1 cellular context compared by ENCODE assay signal in the genomic region with DNA sequence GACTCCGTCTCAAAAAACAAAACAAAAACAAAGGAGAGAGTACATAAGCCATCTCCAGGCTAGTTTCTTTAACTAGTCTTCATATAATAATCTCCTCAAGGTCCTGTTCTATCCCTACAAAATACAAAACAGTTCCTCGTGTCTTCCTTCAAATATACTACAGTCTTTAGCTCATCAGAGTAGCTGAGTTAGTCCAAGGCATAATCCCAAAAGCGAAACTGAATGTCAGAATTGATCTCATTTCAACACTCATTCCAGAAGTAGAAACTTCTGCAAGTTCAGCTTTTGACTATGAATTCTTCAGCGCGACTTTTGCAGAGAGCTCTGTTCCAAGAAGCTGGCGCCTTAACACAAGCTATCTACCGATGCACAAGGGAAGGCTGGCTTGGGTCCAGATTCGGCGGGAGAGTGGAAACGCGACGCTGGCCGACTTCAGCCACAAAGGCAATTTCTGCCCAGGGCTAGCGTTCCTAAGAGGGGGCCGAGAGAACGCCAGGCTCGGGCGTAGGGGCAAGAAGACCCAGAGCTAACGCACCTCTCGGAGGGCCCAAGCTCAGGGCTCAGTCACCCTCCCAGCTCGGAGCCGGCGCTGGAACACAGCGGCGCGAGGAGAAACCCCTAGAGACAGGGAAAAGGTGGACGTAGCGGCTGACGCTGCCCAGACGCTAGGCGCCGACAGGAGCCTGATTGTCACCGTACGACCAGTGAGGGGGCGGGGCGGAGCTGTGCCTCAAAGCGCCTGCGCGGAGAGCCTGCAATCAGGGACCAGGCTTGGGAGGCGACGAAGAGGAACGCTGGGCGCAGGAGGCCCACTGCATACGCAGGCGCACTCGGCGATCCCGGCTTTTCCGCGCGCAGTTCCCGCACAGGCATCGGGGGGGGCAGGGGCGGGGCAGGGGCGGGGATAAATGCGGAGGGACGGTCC.
A peak's percentile ranks its signal among the peaks of the same experiment; 100 is the strongest.
TF ChIP-seq lines count a peak whose summit lies in the region.

No MANE protein-coding gene starts in this region.

TF ChIP-seq in K562, 482 proteins besides CTCF, POLR2A, EP300 and RAD21 (continued from another document and continues in another):
- TF ChIP-seq, protein P1, sequence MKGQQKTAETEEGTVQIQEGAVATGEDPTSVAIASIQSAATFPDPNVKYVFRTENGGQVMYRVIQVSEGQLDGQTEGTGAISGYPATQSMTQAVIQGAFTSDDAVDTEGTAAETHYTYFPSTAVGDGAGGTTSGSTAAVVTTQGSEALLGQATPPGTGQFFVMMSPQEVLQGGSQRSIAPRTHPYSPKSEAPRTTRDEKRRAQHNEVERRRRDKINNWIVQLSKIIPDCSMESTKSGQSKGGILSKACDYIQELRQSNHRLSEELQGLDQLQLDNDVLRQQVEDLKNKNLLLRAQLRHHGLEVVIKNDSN (CRISPR knock-in tag; IDR thresholded peaks at IDR 0.05) = no peak
- TF ChIP-seq ZNF830 (CRISPR knock-in tag; IDR thresholded peaks at IDR 0.05) = no peak
- TF ChIP-seq KLF16 (IDR thresholded peaks at IDR 0.05) = no peak
- no peak for TF ChIP-seq SIRT6 (IDR thresholded peaks at IDR 0.05; ENCODE audit: low read depth, low read length)
- TF ChIP-seq PHTF2 (CRISPR knock-in tag; IDR thresholded peaks at IDR 0.05) = no peak
- TF ChIP-seq PHB (CRISPR knock-in tag; IDR thresholded peaks at IDR 0.05) = no peak
- no peak for TF ChIP-seq DIDO1 (tag; IDR thresholded peaks at IDR 0.05; ENCODE audit: low read depth)
- no peak for TF ChIP-seq PPARD (CRISPR knock-in tag; IDR thresholded peaks at IDR 0.05)
- peak; percentile 77 for TF ChIP-seq TAF7 (tag; IDR thresholded peaks at IDR 0.05)
- TF ChIP-seq KAT8 (IDR thresholded peaks at IDR 0.05; ENCODE audit: low read depth) = no peak
- no peak for TF ChIP-seq HNRNPUL1 (IDR thresholded peaks at IDR 0.05; ENCODE audit: low read length)
- no peak for TF ChIP-seq MYNN (IDR thresholded peaks at IDR 0.05)
- TF ChIP-seq MYNN (CRISPR knock-in tag; IDR thresholded peaks at IDR 0.05) = no peak
- no peak for TF ChIP-seq EWSR1 (IDR thresholded peaks at IDR 0.05; ENCODE audit: borderline replicate concordance, low read depth, partially characterized antibody)
- no peak for TF ChIP-seq SMAD2 (IDR thresholded peaks at IDR 0.05; ENCODE audit: low read depth, low read length)
- TF ChIP-seq FOXJ3 (CRISPR knock-in tag; IDR thresholded peaks at IDR 0.05) = no peak
- no peak; the same call in 1 of the 2 replicates for TF ChIP-seq ZEB2 (IDR thresholded peaks at IDR 0.05)
- TF ChIP-seq, protein P2, sequence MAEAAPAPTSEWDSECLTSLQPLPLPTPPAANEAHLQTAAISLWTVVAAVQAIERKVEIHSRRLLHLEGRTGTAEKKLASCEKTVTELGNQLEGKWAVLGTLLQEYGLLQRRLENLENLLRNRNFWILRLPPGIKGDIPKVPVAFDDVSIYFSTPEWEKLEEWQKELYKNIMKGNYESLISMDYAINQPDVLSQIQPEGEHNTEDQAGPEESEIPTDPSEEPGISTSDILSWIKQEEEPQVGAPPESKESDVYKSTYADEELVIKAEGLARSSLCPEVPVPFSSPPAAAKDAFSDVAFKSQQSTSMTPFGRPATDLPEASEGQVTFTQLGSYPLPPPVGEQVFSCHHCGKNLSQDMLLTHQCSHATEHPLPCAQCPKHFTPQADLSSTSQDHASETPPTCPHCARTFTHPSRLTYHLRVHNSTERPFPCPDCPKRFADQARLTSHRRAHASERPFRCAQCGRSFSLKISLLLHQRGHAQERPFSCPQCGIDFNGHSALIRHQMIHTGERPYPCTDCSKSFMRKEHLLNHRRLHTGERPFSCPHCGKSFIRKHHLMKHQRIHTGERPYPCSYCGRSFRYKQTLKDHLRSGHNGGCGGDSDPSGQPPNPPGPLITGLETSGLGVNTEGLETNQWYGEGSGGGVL (CRISPR knock-in tag; IDR thresholded peaks at IDR 0.05) = no peak
- TF ChIP-seq, protein P3, sequence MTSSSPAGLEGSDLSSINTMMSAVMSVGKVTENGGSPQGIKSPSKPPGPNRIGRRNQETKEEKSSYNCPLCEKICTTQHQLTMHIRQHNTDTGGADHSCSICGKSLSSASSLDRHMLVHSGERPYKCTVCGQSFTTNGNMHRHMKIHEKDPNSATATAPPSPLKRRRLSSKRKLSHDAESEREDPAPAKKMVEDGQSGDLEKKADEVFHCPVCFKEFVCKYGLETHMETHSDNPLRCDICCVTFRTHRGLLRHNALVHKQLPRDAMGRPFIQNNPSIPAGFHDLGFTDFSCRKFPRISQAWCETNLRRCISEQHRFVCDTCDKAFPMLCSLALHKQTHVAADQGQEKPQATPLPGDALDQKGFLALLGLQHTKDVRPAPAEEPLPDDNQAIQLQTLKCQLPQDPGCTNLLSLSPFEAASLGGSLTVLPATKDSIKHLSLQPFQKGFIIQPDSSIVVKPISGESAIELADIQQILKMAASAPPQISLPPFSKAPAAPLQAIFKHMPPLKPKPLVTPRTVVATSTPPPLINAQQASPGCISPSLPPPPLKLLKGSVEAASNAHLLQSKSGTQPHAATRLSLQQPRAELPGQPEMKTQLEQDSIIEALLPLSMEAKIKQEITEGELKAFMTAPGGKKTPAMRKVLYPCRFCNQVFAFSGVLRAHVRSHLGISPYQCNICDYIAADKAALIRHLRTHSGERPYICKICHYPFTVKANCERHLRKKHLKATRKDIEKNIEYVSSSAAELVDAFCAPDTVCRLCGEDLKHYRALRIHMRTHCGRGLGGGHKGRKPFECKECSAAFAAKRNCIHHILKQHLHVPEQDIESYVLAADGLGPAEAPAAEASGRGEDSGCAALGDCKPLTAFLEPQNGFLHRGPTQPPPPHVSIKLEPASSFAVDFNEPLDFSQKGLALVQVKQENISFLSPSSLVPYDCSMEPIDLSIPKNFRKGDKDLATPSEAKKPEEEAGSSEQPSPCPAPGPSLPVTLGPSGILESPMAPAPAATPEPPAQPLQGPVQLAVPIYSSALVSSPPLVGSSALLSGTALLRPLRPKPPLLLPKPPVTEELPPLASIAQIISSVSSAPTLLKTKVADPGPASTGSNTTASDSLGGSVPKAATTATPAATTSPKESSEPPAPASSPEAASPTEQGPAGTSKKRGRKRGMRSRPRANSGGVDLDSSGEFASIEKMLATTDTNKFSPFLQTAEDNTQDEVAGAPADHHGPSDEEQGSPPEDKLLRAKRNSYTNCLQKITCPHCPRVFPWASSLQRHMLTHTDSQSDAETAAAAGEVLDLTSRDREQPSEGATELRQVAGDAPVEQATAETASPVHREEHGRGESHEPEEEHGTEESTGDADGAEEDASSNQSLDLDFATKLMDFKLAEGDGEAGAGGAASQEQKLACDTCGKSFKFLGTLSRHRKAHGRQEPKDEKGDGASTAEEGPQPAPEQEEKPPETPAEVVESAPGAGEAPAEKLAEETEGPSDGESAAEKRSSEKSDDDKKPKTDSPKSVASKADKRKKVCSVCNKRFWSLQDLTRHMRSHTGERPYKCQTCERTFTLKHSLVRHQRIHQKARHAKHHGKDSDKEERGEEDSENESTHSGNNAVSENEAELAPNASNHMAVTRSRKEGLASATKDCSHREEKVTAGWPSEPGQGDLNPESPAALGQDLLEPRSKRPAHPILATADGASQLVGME (CRISPR knock-in tag; IDR thresholded peaks at IDR 0.05) = peak; percentile 54; the same call in 1 of the 2 replicates
- TF ChIP-seq OTX1 (CRISPR knock-in tag; IDR thresholded peaks at IDR 0.05) = peak; percentile 61; the same call in 1 of the 2 replicates
- TF ChIP-seq NCOA4 (IDR thresholded peaks at IDR 0.05; ENCODE audit: partially characterized antibody) = no peak
- no peak for TF ChIP-seq SAP30 (IDR thresholded peaks at IDR 0.05; ENCODE audit: borderline replicate concordance, insufficient read depth, low read depth, low read length, poor library complexity, severe bottlenecking)
- TF ChIP-seq, protein P4, sequence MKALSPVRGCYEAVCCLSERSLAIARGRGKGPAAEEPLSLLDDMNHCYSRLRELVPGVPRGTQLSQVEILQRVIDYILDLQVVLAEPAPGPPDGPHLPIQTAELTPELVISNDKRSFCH (CRISPR knock-in tag; IDR thresholded peaks at IDR 0.05) = no peak
- TF ChIP-seq, protein P4 (tag; IDR thresholded peaks at IDR 0.05) = no peak
- no peak for TF ChIP-seq ZNF232 (CRISPR knock-in tag; IDR thresholded peaks at IDR 0.05)
- no peak for TF ChIP-seq TFAM (CRISPR knock-in tag; conservative IDR thresholded peaks at IDR 0.05)
- TF ChIP-seq ZNF445 (CRISPR knock-in tag; IDR thresholded peaks at IDR 0.05; ENCODE audit: low read depth) = no peak
- TF ChIP-seq ZBTB17 (CRISPR knock-in tag; IDR thresholded peaks at IDR 0.05) = peak; percentile 72
- TF ChIP-seq, protein P5, sequence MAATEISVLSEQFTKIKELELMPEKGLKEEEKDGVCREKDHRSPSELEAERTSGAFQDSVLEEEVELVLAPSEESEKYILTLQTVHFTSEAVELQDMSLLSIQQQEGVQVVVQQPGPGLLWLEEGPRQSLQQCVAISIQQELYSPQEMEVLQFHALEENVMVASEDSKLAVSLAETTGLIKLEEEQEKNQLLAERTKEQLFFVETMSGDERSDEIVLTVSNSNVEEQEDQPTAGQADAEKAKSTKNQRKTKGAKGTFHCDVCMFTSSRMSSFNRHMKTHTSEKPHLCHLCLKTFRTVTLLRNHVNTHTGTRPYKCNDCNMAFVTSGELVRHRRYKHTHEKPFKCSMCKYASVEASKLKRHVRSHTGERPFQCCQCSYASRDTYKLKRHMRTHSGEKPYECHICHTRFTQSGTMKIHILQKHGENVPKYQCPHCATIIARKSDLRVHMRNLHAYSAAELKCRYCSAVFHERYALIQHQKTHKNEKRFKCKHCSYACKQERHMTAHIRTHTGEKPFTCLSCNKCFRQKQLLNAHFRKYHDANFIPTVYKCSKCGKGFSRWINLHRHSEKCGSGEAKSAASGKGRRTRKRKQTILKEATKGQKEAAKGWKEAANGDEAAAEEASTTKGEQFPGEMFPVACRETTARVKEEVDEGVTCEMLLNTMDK (IDR thresholded peaks at IDR 0.05; ENCODE audit: borderline replicate concordance, insufficient read depth, low read depth, low read length, poor library complexity, severe bottlenecking) = no peak
- no peak for TF ChIP-seq ZC3H8 (IDR thresholded peaks at IDR 0.05)
- TF ChIP-seq L3MBTL2 (IDR thresholded peaks at IDR 0.05) = peak; percentile 91
- TF ChIP-seq GTF2A2 (tag; IDR thresholded peaks at IDR 0.05) = no peak
- TF ChIP-seq, protein P6, sequence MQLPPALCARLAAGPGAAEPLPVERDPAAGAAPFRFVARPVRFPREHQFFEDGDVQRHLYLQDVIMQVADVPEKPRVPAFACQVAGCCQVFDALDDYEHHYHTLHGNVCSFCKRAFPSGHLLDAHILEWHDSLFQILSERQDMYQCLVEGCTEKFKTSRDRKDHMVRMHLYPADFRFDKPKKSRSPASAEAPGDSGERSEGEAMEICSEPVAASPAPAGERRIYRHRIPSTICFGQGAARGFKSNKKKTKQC (CRISPR knock-in tag; IDR thresholded peaks at IDR 0.05) = peak; percentile 83
- no peak for TF ChIP-seq TEAD2 (tag; IDR thresholded peaks at IDR 0.05)
- TF ChIP-seq, protein P7, sequence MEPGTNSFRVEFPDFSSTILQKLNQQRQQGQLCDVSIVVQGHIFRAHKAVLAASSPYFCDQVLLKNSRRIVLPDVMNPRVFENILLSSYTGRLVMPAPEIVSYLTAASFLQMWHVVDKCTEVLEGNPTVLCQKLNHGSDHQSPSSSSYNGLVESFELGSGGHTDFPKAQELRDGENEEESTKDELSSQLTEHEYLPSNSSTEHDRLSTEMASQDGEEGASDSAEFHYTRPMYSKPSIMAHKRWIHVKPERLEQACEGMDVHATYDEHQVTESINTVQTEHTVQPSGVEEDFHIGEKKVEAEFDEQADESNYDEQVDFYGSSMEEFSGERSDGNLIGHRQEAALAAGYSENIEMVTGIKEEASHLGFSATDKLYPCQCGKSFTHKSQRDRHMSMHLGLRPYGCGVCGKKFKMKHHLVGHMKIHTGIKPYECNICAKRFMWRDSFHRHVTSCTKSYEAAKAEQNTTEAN (CRISPR knock-in tag; IDR thresholded peaks at IDR 0.05) = no peak
- TF ChIP-seq JUNB (CRISPR knock-in tag; conservative IDR thresholded peaks at IDR 0.05) = no peak
- TF ChIP-seq, protein P8, sequence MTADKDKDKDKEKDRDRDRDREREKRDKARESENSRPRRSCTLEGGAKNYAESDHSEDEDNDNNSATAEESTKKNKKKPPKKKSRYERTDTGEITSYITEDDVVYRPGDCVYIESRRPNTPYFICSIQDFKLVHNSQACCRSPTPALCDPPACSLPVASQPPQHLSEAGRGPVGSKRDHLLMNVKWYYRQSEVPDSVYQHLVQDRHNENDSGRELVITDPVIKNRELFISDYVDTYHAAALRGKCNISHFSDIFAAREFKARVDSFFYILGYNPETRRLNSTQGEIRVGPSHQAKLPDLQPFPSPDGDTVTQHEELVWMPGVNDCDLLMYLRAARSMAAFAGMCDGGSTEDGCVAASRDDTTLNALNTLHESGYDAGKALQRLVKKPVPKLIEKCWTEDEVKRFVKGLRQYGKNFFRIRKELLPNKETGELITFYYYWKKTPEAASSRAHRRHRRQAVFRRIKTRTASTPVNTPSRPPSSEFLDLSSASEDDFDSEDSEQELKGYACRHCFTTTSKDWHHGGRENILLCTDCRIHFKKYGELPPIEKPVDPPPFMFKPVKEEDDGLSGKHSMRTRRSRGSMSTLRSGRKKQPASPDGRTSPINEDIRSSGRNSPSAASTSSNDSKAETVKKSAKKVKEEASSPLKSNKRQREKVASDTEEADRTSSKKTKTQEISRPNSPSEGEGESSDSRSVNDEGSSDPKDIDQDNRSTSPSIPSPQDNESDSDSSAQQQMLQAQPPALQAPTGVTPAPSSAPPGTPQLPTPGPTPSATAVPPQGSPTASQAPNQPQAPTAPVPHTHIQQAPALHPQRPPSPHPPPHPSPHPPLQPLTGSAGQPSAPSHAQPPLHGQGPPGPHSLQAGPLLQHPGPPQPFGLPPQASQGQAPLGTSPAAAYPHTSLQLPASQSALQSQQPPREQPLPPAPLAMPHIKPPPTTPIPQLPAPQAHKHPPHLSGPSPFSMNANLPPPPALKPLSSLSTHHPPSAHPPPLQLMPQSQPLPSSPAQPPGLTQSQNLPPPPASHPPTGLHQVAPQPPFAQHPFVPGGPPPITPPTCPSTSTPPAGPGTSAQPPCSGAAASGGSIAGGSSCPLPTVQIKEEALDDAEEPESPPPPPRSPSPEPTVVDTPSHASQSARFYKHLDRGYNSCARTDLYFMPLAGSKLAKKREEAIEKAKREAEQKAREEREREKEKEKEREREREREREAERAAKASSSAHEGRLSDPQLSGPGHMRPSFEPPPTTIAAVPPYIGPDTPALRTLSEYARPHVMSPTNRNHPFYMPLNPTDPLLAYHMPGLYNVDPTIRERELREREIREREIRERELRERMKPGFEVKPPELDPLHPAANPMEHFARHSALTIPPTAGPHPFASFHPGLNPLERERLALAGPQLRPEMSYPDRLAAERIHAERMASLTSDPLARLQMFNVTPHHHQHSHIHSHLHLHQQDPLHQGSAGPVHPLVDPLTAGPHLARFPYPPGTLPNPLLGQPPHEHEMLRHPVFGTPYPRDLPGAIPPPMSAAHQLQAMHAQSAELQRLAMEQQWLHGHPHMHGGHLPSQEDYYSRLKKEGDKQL (CRISPR knock-in tag; IDR thresholded peaks at IDR 0.05; ENCODE audit: borderline replicate concordance) = no peak
- no peak for TF ChIP-seq ELF2 (CRISPR knock-in tag; IDR thresholded peaks at IDR 0.05)
- no peak for TF ChIP-seq SLC30A9 (CRISPR knock-in tag; IDR thresholded peaks at IDR 0.05)
- peak; percentile 21; the same call in 1 of the 2 replicates for TF ChIP-seq ESRRA (IDR thresholded peaks at IDR 0.05; ENCODE audit: borderline replicate concordance, low read depth)
- TF ChIP-seq SMAD4 (CRISPR knock-in tag; conservative IDR thresholded peaks at IDR 0.05) = peak; percentile 91
- TF ChIP-seq SPI1 (IDR thresholded peaks at IDR 0.05; ENCODE audit: borderline replicate concordance, low read depth, low read length) = no peak
- TF ChIP-seq ZFP36 (IDR thresholded peaks at IDR 0.05; ENCODE audit: low read depth, low read length, partially characterized antibody) = no peak
- TF ChIP-seq ZNF57 (CRISPR knock-in tag; IDR thresholded peaks at IDR 0.05) = no peak
- TF ChIP-seq HCFC1 (IDR thresholded peaks at IDR 0.05; ENCODE audit: low read depth, low read length) = no peak
